In the genomic region with DNA sequence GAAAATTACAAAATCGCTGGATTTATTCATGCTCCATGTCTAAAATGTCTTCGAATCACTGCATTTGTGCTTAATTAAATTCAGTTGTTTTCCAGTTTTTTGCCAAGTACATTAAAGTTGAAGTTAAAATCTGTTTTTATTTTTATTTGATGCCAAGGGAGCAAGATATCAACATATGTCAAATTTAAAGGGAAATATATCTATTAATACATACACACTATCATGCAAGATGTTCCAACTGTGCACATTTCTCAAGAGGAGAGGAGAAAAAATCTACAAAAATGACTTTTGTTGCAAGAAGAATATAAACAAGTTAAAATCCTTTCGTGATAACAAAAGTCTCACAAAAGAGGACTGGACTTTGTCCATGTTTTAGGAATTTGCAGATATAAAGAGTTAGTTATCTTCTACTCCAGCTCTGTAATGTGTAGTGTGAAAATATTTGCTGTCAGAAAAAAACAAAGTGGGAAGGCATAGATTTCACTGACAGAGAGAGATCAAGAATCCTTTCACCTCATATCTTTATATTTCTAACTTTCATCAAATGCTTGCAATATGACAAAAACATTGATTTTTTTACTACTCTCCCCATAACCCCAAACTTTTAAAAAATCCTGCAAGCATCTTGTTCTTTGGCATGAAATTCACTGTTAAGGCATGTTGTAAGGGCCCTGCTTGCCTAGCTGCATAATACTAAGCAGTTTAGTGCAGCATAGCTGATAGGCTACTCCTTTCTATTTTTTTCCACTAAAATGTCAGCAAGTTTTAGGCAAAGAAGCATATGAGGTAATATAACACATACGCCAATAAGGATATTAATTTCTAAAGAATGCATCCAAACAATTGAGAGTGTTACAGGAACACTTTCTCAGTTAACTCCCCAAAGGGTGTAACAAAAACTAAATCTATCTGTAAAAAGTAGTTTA, we compare ENCODE assay signal across 23 cellular contexts.
DNase-seq lines count a peak whose midpoint lies in the region; ATAC-seq and TF ChIP-seq lines count a peak whose summit lies in the region.
"Had no signal": no experiment of that assay in that cellular context is flagged by ENCODE, and none has a peak within 500 bp of the region (broad histone marks: within the 10 kb centered on the region; RNA-seq: fewer than 3 reads in every experiment).

No MANE protein-coding gene starts in this region.

- peak overlapping the region; percentile 39 for H3K27ac ChIP-seq in suprapubic skin
- H3K27ac ChIP-seq: psoas muscle, tibial artery, VCaP had no signal

- no peak for TF ChIP-seq POLR2A in suprapubic skin (IDR thresholded peaks at IDR 0.05)

- intact Hi-C loops in left ventricle myocardium superior (cut with micrococcal nuclease), result no loop called here

- peak; percentile 95 for ATAC-seq in left ventricle myocardium superior
- ATAC-seq: left lobe of liver; naive thymus-derived CD4-positive, alpha-beta T cell; psoas muscle; stimulated activated naive CD8-positive, alpha-beta T cell treated with anti-CD3 and anti-CD28 coated beads, Interleukin-15, amount 100 ng/mL, for 72 hours had no signal

- CTCF ChIA-PET in BJ (lab: Yijun Ruan, JAX), result interaction anchor here (0.8 kb wide), 1 partner anchor 30 kb away, joined by 3 read pairs; no protein-coding TSS in a partner anchor

- peaks cover 29% of the 10 kb centered on the region for H3K4me1 ChIP-seq in adipocyte (ENCODE audit: control insufficient read depth, insufficient read depth, low read length)
- H3K4me1 ChIP-seq in suprapubic skin, result no peaks in the 10 kb centered on the region
- H3K4me1 ChIP-seq: psoas muscle had no signal

- H3K27me3 ChIP-seq in BJ (ENCODE audit: control insufficient read depth, insufficient read depth, low read length) (no peaks in the 10 kb centered on the region), adipocyte (replicated peaks; ENCODE audit: control insufficient read depth, insufficient read depth, low read length) (no peaks in the 10 kb centered on the region), suprapubic skin (no peaks in the 10 kb centered on the region)
- H3K27me3 ChIP-seq: tibial artery had no signal

- no peak for TF ChIP-seq EP300 in suprapubic skin (IDR thresholded peaks at IDR 0.05)

- WGBS in suprapubic skin, result 54% methylated on average over 4 of the region's 4 CpGs

- in situ Hi-C loops in GM13976 (cut with MboI; ENCODE audit: low sequenced_read_pairs, unreplicated experiment), result no loop called here

- H3K4me3 ChIP-seq in BJ (ENCODE audit: low read depth, low read length), result no peak overlapping the region
- peak overlapping the region; percentile 43 for H3K4me3 ChIP-seq in adipocyte (ENCODE audit: low read length)
- no peak overlapping the region for H3K4me3 ChIP-seq in suprapubic skin
- H3K4me3 ChIP-seq: psoas muscle, skin epidermis, tibial artery had no signal

- POLR2A ChIA-PET in BJ (lab: Charles Lee), result interaction anchor here (0.6 kb wide), 1 partner anchor 1030 kb away, joined by 10 read pairs; no protein-coding TSS in a partner anchor

- H3K36me3 ChIP-seq in BJ (ENCODE audit: control insufficient read depth, insufficient read depth, low read length) (no peaks in the 10 kb centered on the region), adipocyte (ENCODE audit: control insufficient read depth, insufficient read depth, low read length, severe bottlenecking) (no peaks in the 10 kb centered on the region), suprapubic skin (no peaks in the 10 kb centered on the region)
- H3K36me3 ChIP-seq: tibial artery had no signal

- DNase-seq in BJ (ENCODE audit: low read depth) (peak; percentile 35), adipocyte (ENCODE audit: low read depth) (peak; percentile 43), left ventricle myocardium superior (no peak), suprapubic skin (ENCODE audit: low spot score in 2 of 2) (no peak), putamen (ENCODE audit: low spot score) (no peak), germinal center (ENCODE audit: low spot score) (no peak), GM13976 (ENCODE audit: low spot score) (no peak)
- DNase-seq: activated CD4-positive, alpha-beta T cell treated with anti-CD3 and anti-CD28 coated beads, Interleukin-2, amount 10 ng/mL, durations not matched to agents 24 days and 14 days; activated effector memory CD4-positive, alpha-beta T cell treated with anti-CD3 and anti-CD28 coated beads, Interleukin-2, amount 50 U/mL, for 16 hours; activated naive CD8-positive, alpha-beta T cell treated with anti-CD3 and anti-CD28 coated beads, Interleukin-2, amount 10 ng/mL, durations not matched to agents 7 days and 5 days; activated T-cell treated with anti-CD3 and anti-CD28 coated beads, Interleukin-2, amount 50 U/mL, for 1 hour; midbrain; naive thymus-derived CD4-positive, alpha-beta T cell; NCI-H187; NCI-H524; nucleus accumbens; psoas muscle; stimulated activated naive CD8-positive, alpha-beta T cell treated with anti-CD3 and anti-CD28 coated beads, Interleukin-15, amount 100 ng/mL, for 72 hours; T-helper 9 cell; tibial artery had no signal

- TF ChIP-seq CTCF in BJ (IDR thresholded peaks at IDR 0.05; ENCODE audit: insufficient read depth, low read depth, low read length) (no peak), suprapubic skin (IDR thresholded peaks at IDR 0.05) (no peak), GM13976 (IDR thresholded peaks at IDR 0.05; ENCODE audit: borderline replicate concordance, control extremely low read depth, extremely low read depth, insufficient read depth, missing control alignments) (no peak)

- H3K9ac ChIP-seq in adipocyte (ENCODE audit: low read length), result peak overlapping the region; percentile 83

- no peaks in the 10 kb centered on the region for H3K9me3 ChIP-seq in adipocyte (ENCODE audit: control insufficient read depth, low read length)
- H3K9me3 ChIP-seq in suprapubic skin, result no peaks in the 10 kb centered on the region
- H3K9me3 ChIP-seq: psoas muscle, tibial artery had no signal

Comparison
In these comparisons a context has a peak if more than half of its experiments do, and no peak if none do; other contexts are left out.
1. DNase-seq: peak in BJ (single experiment) and adipocyte (single experiment); none in left ventricle myocardium superior (single experiment), suprapubic skin (0 of 2), putamen (single experiment), germinal center (single experiment) and GM13976 (single experiment).